In genomic region chr17:63405741-63406261, GRCh38 we compare ENCODE assay signal across 1 cellular context.
TF ChIP-seq lines count a peak whose summit lies in the region.

No MANE protein-coding gene starts in this region.

TF ChIP-seq in GM12878, 131 proteins besides CTCF, POLR2A, EP300 and RAD21 (continued from another document):
- TF ChIP-seq CUX1 (IDR thresholded peaks at IDR 0.05; ENCODE audit: insufficient replicate concordance, low read depth, low read length) (no peak), BACH1 (IDR thresholded peaks at IDR 0.05; ENCODE audit: borderline replicate concordance) (no peak)
